ENCODE assay signal across 8 cellular contexts in genomic region chr1:234955107-234955731, GRCh38.
DNase-seq lines count a peak whose midpoint lies in the region; ATAC-seq and TF ChIP-seq lines count a peak whose summit lies in the region.

No MANE protein-coding gene starts in this region.

- H3K9me3 ChIP-seq in MG63 = no peaks in the 10 kb centered on the region
- no peaks in the 10 kb centered on the region for H3K9me3 ChIP-seq in thymus (ENCODE audit: control insufficient read depth)
- H3K9me3 ChIP-seq in HAP-1 = no peaks in the 10 kb centered on the region

- H3K36me3 ChIP-seq in MG63 = no peaks in the 10 kb centered on the region
- H3K36me3 ChIP-seq in thymus (ENCODE audit: control insufficient read depth, insufficient read depth) = no peaks in the 10 kb centered on the region
- H3K36me3 ChIP-seq in HAP-1 (replicated peaks) = no peaks in the 10 kb centered on the region

- H3K4me1 ChIP-seq in thymus (ENCODE audit: control insufficient read depth, insufficient read depth, low read length) (peaks cover 20% of the 10 kb centered on the region), HAP-1 (peaks cover 18% of the 10 kb centered on the region)

- intact Hi-C loops in lower leg skin (cut with DNase I; ENCODE audit: low total_unique reads) = no loop called here

- WGBS in lower leg skin, 2 donors = 52 to 64% methylated on average over 11 of the region's 11 CpGs
- 36% methylated on average over 11 of the region's 11 CpGs for WGBS in thymus

- peak; percentile 63 for ATAC-seq in GM18511 (IDR thresholded peaks at IDR 0.05; ENCODE audit: unreplicated experiment)

- in situ Hi-C loops in HAP-1 (cut with MboI; ENCODE audit: low sequenced_read_pairs) = no loop called here

- H3K4me3 ChIP-seq in MG63 (no peak overlapping the region), lower leg skin (ENCODE audit: low read depth, poor library complexity, severe bottlenecking) (no peak overlapping the region), thymus (ENCODE audit: low read length) (no peak overlapping the region), HAP-1 (no peak overlapping the region)

- H3K27me3 ChIP-seq in MG63 = no peaks in the 10 kb centered on the region
- no peaks in the 10 kb centered on the region for H3K27me3 ChIP-seq in thymus (ENCODE audit: control insufficient read depth, insufficient read depth)
- H3K27me3 ChIP-seq in HAP-1 (ENCODE audit: low read depth) = no peaks in the 10 kb centered on the region

- no peak for TF ChIP-seq CTCF in lower leg skin (IDR thresholded peaks at IDR 0.05)

- H3K27ac ChIP-seq in thymus (ENCODE audit: low read depth) = peak overlapping the region; percentile 67

- TF ChIP-seq POLR2A in lower leg skin (IDR thresholded peaks at IDR 0.05) = no peak

- DNase-seq in MG63 (peak; percentile 51), amniotic epithelial cell (ENCODE audit: low read depth) (peak; percentile 45), lower leg skin (ENCODE audit: low spot score in 2 of 2) (peak; percentile 59 to 89), HAP-1 (ENCODE audit: low spot score in 2 of 2) (no peak), middle frontal gyrus (ENCODE audit: extremely low spot score, low spot score) (no peak), NCI-H2081 treated with DMSO at 0.1 percent for 48 hours (lab: John Stamatoyannopoulos, UW) (no peak)

Comparison
In these comparisons a context has a peak if more than half of its experiments do, and no peak if none do; other contexts are left out.
1. DNase-seq: peak in MG63 (single experiment), amniotic epithelial cell (single experiment) and lower leg skin (2 of 2); none in HAP-1 (0 of 2), middle frontal gyrus (single experiment) and NCI-H2081 treated with DMSO at 0.1 percent for 48 hours (single experiment).